Comparison of ENCODE assay signal across 29 cellular contexts in the genomic region with DNA sequence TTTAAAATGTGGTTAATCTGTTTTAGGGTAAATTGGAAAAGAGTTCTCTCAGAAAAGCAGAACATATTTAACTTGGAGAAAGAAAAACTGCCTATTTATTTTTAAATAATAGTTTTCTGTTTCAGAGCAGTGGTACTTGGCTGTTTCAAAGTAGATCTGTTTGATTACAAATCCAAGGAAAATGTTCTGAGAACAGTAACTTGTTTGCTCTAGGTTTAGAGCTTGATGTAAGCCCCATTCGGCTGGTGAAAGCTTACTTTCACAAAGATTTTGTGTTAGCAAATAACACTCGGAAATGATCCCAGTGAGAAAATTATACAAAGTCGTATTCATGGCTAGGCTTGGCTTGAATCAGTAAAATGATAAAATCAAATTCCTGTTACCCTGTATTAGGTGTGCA.
"Had no signal": no experiment of that assay in that cellular context is flagged by ENCODE, and none has a peak within 500 bp of the region (broad histone marks: within the 10 kb centered on the region; RNA-seq: fewer than 3 reads in every experiment).

No MANE protein-coding gene starts in this region.

- ATAC-seq: activated CD4-positive, alpha-beta T cell treated with anti-CD3 and anti-CD28 coated beads for 36 hours; activated naive CD4-positive, alpha-beta T cell treated with anti-CD3 and anti-CD28 coated beads, Interleukin-2, amount 50 U/mL, for 72 hours; activated T-cell treated with anti-CD3 and anti-CD28 coated beads, Interleukin-2, amount 50 U/mL, for 72 hours; body of pancreas; effector memory CD8-positive, alpha-beta T cell; foreskin keratinocyte; gastrocnemius medialis; heart right ventricle; T-helper 17 cell had no signal

- H3K36me3 ChIP-seq: esophagus muscularis mucosa, gastrocnemius medialis, heart right ventricle had no signal

- H3K4me3 ChIP-seq: body of pancreas, esophagus muscularis mucosa, gastrocnemius medialis, heart right ventricle had no signal

- DNase-seq: activated CD4-positive, alpha-beta memory T cell treated with anti-CD3 and anti-CD28 coated beads, Interleukin-2, amount 10 ng/mL, durations not matched to agents 7 days and 5 days; activated CD4-positive, alpha-beta T cell treated with anti-CD3 and anti-CD28 coated beads for 36 hours; activated CD4-positive, alpha-beta T cell treated with anti-CD3 and anti-CD28 coated beads, Interleukin-2, amount 10 ng/mL, durations not matched to agents 24 days and 14 days; activated CD4-positive, alpha-beta T cell treated with anti-CD3 and anti-CD28 coated beads, Interleukin-2, amount 50 U/mL, for 4 hours; activated CD4-positive, CD25-positive, alpha-beta regulatory T cell; activated CD4-positive, CD25-positive, alpha-beta regulatory T cell treated with anti-CD3 and anti-CD28 coated beads, Interleukin-2, amount 50 U/mL, for 72 hours; activated CD8-positive, alpha-beta memory T cell treated with anti-CD3 and anti-CD28 coated beads, Interleukin-2, amount 50 U/mL, for 48 hours; activated gamma-delta T cell; activated naive CD4-positive, alpha-beta T cell; activated naive CD4-positive, alpha-beta T cell treated with anti-CD3 and anti-CD28 coated beads, Interleukin-2, amount 10 ng/mL, durations not matched to agents 7 days and 5 days; activated naive CD8-positive, alpha-beta T cell treated with anti-CD3 and anti-CD28 coated beads, Interleukin-2, amount 10 ng/mL, durations not matched to agents 7 days and 5 days; activated T-cell treated with anti-CD3 and anti-CD28 coated beads for 4 hours; activated T-cell treated with anti-CD3 and anti-CD28 coated beads, Interleukin-2, amount 50 U/mL, for 24 hours; activated T-cell treated with anti-CD3 and anti-CD28 coated beads, Interleukin-2, amount 50 U/mL, for 72 hours; amniotic stem cell; body of pancreas; cortex of kidney; dermis blood vessel endothelial cell; effector CD4-positive, alpha-beta T cell; effector memory CD8-positive, alpha-beta T cell; erythroblast; foreskin keratinocyte; gastrocnemius medialis; heart right ventricle; T-helper 1 cell; T-helper 17 cell; T1000 had no signal

- H3K4me1 ChIP-seq: esophagus muscularis mucosa, foreskin keratinocyte, gastrocnemius medialis, heart right ventricle had no signal

- H3K27me3 ChIP-seq: body of pancreas, esophagus muscularis mucosa, foreskin keratinocyte, gastrocnemius medialis, heart right ventricle had no signal

- H3K9me3 ChIP-seq: body of pancreas, esophagus muscularis mucosa, gastrocnemius medialis, heart right ventricle had no signal
